Comparison of ENCODE assay signal across 25 cellular contexts in the genomic region with DNA sequence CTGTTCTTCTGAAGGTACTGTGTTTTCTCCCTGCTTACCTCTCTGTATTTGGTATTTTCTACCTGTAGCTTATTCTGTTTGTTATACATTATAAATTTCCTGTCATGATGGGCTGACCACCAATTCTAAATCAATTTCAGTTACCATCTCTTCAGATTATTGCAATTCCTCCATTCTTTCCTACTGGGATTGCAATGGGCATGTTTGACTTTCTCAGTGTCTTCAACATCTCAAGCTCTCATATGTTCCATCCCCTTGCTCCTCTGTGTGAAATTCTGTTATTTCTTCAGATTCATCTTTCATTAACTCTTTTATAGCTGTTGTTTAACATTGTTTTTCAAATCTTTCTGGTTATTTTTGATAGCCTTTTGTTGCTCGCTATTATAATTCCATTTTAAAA. TPM values are rescaled to one million over a fixed set of nuclear protein-coding genes. Genes with fewer than 3 reads are reported as not detected.
"Had no signal": no experiment of that assay in that cellular context is flagged by ENCODE, and none has a peak within 500 bp of the region (broad histone marks: within the 10 kb centered on the region; RNA-seq: fewer than 3 reads in every experiment).

No MANE protein-coding gene starts in this region.

- H3K4me2 ChIP-seq: hepatocyte had no signal

- ATAC-seq: left cardiac atrium; naive thymus-derived CD4-positive, alpha-beta T cell; psoas muscle; sciatic nerve; stimulated activated naive B cell treated with anti-CD40 and anti-IgM and Interleukin-4, amounts not matched to agents 10 μg/mL and 1 μg/mL and 100 μg/mL, for 72 hours; stimulated activated naive CD8-positive, alpha-beta T cell treated with anti-CD3 and anti-CD28 coated beads, Interleukin-15, amount 100 ng/mL, for 72 hours; upper lobe of right lung had no signal

- H3K4me3 Mint-ChIP-seq: endodermal cell; naive thymus-derived CD4-positive, alpha-beta T cell; nephron progenitor cell; stimulated activated naive B cell treated with anti-CD40 and anti-IgM and Interleukin-4, amounts not matched to agents 10 μg/mL and 1 μg/mL and 100 μg/mL, for 72 hours; stimulated activated naive CD8-positive, alpha-beta T cell treated with anti-CD3 and anti-CD28 coated beads, Interleukin-15, amount 100 ng/mL, for 72 hours had no signal

- H3K27ac Mint-ChIP-seq: endodermal cell; stimulated activated naive B cell treated with anti-CD40 and anti-IgM and Interleukin-4, amounts not matched to agents 10 μg/mL and 1 μg/mL and 100 μg/mL, for 72 hours had no signal

- H3K27me3 ChIP-seq: foreskin keratinocyte, hepatocyte, testis, tibial nerve, upper lobe of right lung had no signal

- H3K27me3 Mint-ChIP-seq: naive thymus-derived CD4-positive, alpha-beta T cell; stimulated activated naive B cell treated with anti-CD40 and anti-IgM and Interleukin-4, amounts not matched to agents 10 μg/mL and 1 μg/mL and 100 μg/mL, for 72 hours; stimulated activated naive CD8-positive, alpha-beta T cell treated with anti-CD3 and anti-CD28 coated beads, Interleukin-15, amount 100 ng/mL, for 72 hours had no signal

- H3K4me1 Mint-ChIP-seq: endodermal cell; nephron progenitor cell; stimulated activated naive B cell treated with anti-CD40 and anti-IgM and Interleukin-4, amounts not matched to agents 10 μg/mL and 1 μg/mL and 100 μg/mL, for 72 hours; stimulated activated naive CD8-positive, alpha-beta T cell treated with anti-CD3 and anti-CD28 coated beads, Interleukin-15, amount 100 ng/mL, for 72 hours had no signal

- DNase-seq: effector CD4-positive, alpha-beta T cell; endodermal cell; erythroblast; head of caudate nucleus; kidney; left cardiac atrium; left ventricle myocardium inferior; naive thymus-derived CD4-positive, alpha-beta T cell; nephron progenitor cell; psoas muscle; retina; stimulated activated CD4-positive, alpha-beta T cell treated with anti-CD3 and anti-CD28 coated beads, Interleukin-2, amount 100 ng/mL, for 24 hours; stimulated activated CD4-positive, alpha-beta T cell treated with anti-CD3 and anti-CD28 coated beads, Interleukin-4, amount 100 ng/mL, for 4 hours; stimulated activated naive B cell treated with anti-CD40 and anti-IgM and Interleukin-4, amounts not matched to agents 10 μg/mL and 1 μg/mL and 100 μg/mL, for 72 hours; stimulated activated naive CD8-positive, alpha-beta T cell treated with anti-CD3 and anti-CD28 coated beads, Interleukin-15, amount 100 ng/mL, for 72 hours; testis; upper lobe of right lung had no signal

- H3K27ac ChIP-seq: coronary artery, foreskin keratinocyte, hepatocyte, psoas muscle, testis, tibial nerve, upper lobe of right lung had no signal

- H3K9me3 ChIP-seq: left ventricle myocardium inferior, psoas muscle, testis, tibial nerve, upper lobe of right lung had no signal

- H3K79me2 ChIP-seq: hepatocyte had no signal

- H3K4me1 ChIP-seq: foreskin keratinocyte, left ventricle myocardium inferior, psoas muscle, testis, tibial nerve, upper lobe of right lung had no signal

- H3K4me3 ChIP-seq: coronary artery, hepatocyte, left ventricle myocardium inferior, lung, psoas muscle, testis, tibial nerve, upper lobe of right lung had no signal

- FAIRE-seq: endothelial cell of umbilical vein, kidney had no signal

- H3K9me3 Mint-ChIP-seq: endodermal cell; naive thymus-derived CD4-positive, alpha-beta T cell; nephron progenitor cell; stimulated activated naive B cell treated with anti-CD40 and anti-IgM and Interleukin-4, amounts not matched to agents 10 μg/mL and 1 μg/mL and 100 μg/mL, for 72 hours; stimulated activated naive CD8-positive, alpha-beta T cell treated with anti-CD3 and anti-CD28 coated beads, Interleukin-15, amount 100 ng/mL, for 72 hours had no signal

- H2AFZ ChIP-seq: hepatocyte had no signal

RNA-seq across cellular contexts. Expression of a gene that starts 16.7 kb away (rescaled TPM):
- total RNA-seq: mesenteric fat pad, sciatic nerve had no signal
